Comparison of ENCODE assay signal across 1 cellular context in genomic region chr1:245091818-245092637, GRCh38.
TF ChIP-seq lines count a peak whose summit lies in the region.

No MANE protein-coding gene starts in this region.

TF ChIP-seq in HepG2, 621 proteins besides CTCF, POLR2A, EP300 and RAD21 (continued from another document and continues in another):
- TF ChIP-seq IRF9 (CRISPR knock-in tag; IDR thresholded peaks at IDR 0.05; ENCODE audit: borderline replicate concordance) (no peak), SIN3B (IDR thresholded peaks at IDR 0.05; ENCODE audit: low read length) (no peak), E2F2 (CRISPR knock-in tag; IDR thresholded peaks at IDR 0.05; ENCODE audit: borderline replicate concordance) (no peak), ZNF18 (CRISPR knock-in tag; IDR thresholded peaks at IDR 0.05; ENCODE audit: insufficient replicate concordance) (peak; percentile 80), ZBTB46 (CRISPR knock-in tag; IDR thresholded peaks at IDR 0.05; ENCODE audit: borderline replicate concordance) (no peak), AHDC1 (CRISPR knock-in tag; IDR thresholded peaks at IDR 0.05; ENCODE audit: borderline replicate concordance) (peak; percentile 73; the same call in 1 of the 2 replicates), ZNF670 (CRISPR knock-in tag; IDR thresholded peaks at IDR 0.05; ENCODE audit: borderline replicate concordance) (peak; percentile 30; the same call in 1 of the 2 replicates), ZSCAN29 (CRISPR knock-in tag; conservative IDR thresholded peaks at IDR 0.05) (no peak), HES4 (CRISPR knock-in tag; IDR thresholded peaks at IDR 0.05; ENCODE audit: borderline replicate concordance) (no peak), ZNF230 (CRISPR knock-in tag; IDR thresholded peaks at IDR 0.05) (no peak), PHF5A (CRISPR knock-in tag; IDR thresholded peaks at IDR 0.05; ENCODE audit: low read depth, unreplicated experiment) (no peak), SPEN (CRISPR knock-in tag; IDR thresholded peaks at IDR 0.05; ENCODE audit: low read depth) (peak; percentile 26; the same call in 1 of the 2 replicates), MIXL1 (CRISPR knock-in tag; IDR thresholded peaks at IDR 0.05) (peak; percentile 79), GATA4 (IDR thresholded peaks at IDR 0.05; ENCODE audit: borderline replicate concordance, low read depth) (no peak), RELA (CRISPR knock-in tag; IDR thresholded peaks at IDR 0.05) (no peak), ZNF720 (CRISPR knock-in tag; IDR thresholded peaks at IDR 0.05) (no peak), GRHL1 (CRISPR knock-in tag; conservative IDR thresholded peaks at IDR 0.05) (no peak), ZNF160 (CRISPR knock-in tag; IDR thresholded peaks at IDR 0.05) (no peak; the same call in 1 of the 2 replicates), STAT5B (CRISPR knock-in tag; IDR thresholded peaks at IDR 0.05) (no peak), KLF11 (CRISPR knock-in tag; IDR thresholded peaks at IDR 0.05) (peak; percentile 89), ZNF740 (CRISPR knock-in tag; IDR thresholded peaks at IDR 0.05) (no peak), ZNF646 (CRISPR knock-in tag; IDR thresholded peaks at IDR 0.05) (0 out of 2 replicates have a peak, but pooled peaks have one; percentile 37), SRSF1 (optimal IDR thresholded peaks at IDR 0.05; ENCODE audit: low read depth, low read length) (no peak), MXI1 (IDR thresholded peaks at IDR 0.05; ENCODE audit: borderline replicate concordance, low read depth, low read length) (peak; percentile 59; the same call in 1 of the 3 replicates), ZBTB4 (CRISPR knock-in tag; IDR thresholded peaks at IDR 0.05; ENCODE audit: borderline replicate concordance) (no peak), HIVEP1 (CRISPR knock-in tag; IDR thresholded peaks at IDR 0.05) (no peak), FIP1L1 (IDR thresholded peaks at IDR 0.05; ENCODE audit: borderline replicate concordance, insufficient read depth, low read depth, low read length) (no peak), ZNF781 (CRISPR knock-in tag; IDR thresholded peaks at IDR 0.05; ENCODE audit: borderline replicate concordance, not compliant biosample characterization) (no peak), ELF3 (CRISPR knock-in tag; IDR thresholded peaks at IDR 0.05) (peak; percentile 82)
